In genomic region chr3:192930585-192930984, GRCh38 we compare ENCODE assay signal across 20 cellular contexts. TPM values are rescaled to one million over a fixed set of nuclear protein-coding genes. Genes with fewer than 3 reads are reported as not detected.
DNase-seq lines count a peak whose midpoint lies in the region; ATAC-seq and TF ChIP-seq lines count a peak whose summit lies in the region.
"Had no signal": no experiment of that assay in that cellular context is flagged by ENCODE, and none has a peak within 500 bp of the region (broad histone marks: within the 10 kb centered on the region; RNA-seq: fewer than 3 reads in every experiment).

No MANE protein-coding gene starts in this region.

- H3K9me3 ChIP-seq in HEK293 (ENCODE audit: control insufficient read depth, insufficient read depth, low read depth, low read length) (no peaks in the 10 kb centered on the region), RWPE2 (ENCODE audit: severe bottlenecking) (no peaks in the 10 kb centered on the region), hepatocyte (ENCODE audit: low read depth) (no peaks in the 10 kb centered on the region), WERI-Rb-1 (ENCODE audit: severe bottlenecking) (no peaks in the 10 kb centered on the region)
- H3K9me3 ChIP-seq: HAP-1 had no signal

- H3K4me1 ChIP-seq in HEK293 (ENCODE audit: control insufficient read depth, insufficient read depth, low read length) (peaks cover 23% of the 10 kb centered on the region), RWPE2 (ENCODE audit: insufficient read depth, poor library complexity, severe bottlenecking) (peaks cover 6% of the 10 kb centered on the region), hepatocyte (ENCODE audit: insufficient read depth) (peaks cover 5% of the 10 kb centered on the region)

- H3K27me3 ChIP-seq in RWPE2 (ENCODE audit: insufficient read depth, poor library complexity, severe bottlenecking) (no peaks in the 10 kb centered on the region), hepatocyte (no peaks in the 10 kb centered on the region), WERI-Rb-1 (ENCODE audit: insufficient read depth, low read depth, severe bottlenecking) (no peaks in the 10 kb centered on the region)

- CTCF ChIA-PET in HEK293 (lab: Yijun Ruan, JAX) = interaction anchor here (0.6 kb wide), 1 partner anchor 145 kb away, joined by 3 read pairs; no protein-coding TSS in a partner anchor

- no peak overlapping the region for H3K27ac ChIP-seq in HEK293 (ENCODE audit: extremely low read depth, low read depth, low read length)
- H3K27ac ChIP-seq in RWPE2 (ENCODE audit: poor library complexity, severe bottlenecking) = peak overlapping the region; percentile 38
- peak overlapping the region; percentile 53 for H3K27ac ChIP-seq in hepatocyte
- no peak overlapping the region for H3K27ac ChIP-seq in WERI-Rb-1
- H3K27ac ChIP-seq: 22Rv1 had no signal

- no peaks in the 10 kb centered on the region for H3K79me2 ChIP-seq in hepatocyte

- peak; percentile 57; the same call in 1 of the 3 replicates for ATAC-seq in RWPE2 (ENCODE audit: low read depth)
- ATAC-seq in GM18498 (IDR thresholded peaks at IDR 0.05; ENCODE audit: unreplicated experiment) = no peak
- ATAC-seq in left lobe of liver = no peak

- WGBS in hepatocyte (ENCODE audit: low lambda C conversion rate, missing lambda C conversion rate) = 83% methylated on average over 1 of the region's 1 CpG

- no peak overlapping the region for H3K4me2 ChIP-seq in hepatocyte

- H3K36me3 ChIP-seq in HEK293 (ENCODE audit: control insufficient read depth in 2 of 2, insufficient read depth in 1 of 2, low read length in 2 of 2) (no peaks in the 10 kb centered on the region), RWPE2 (ENCODE audit: low read depth) (no peaks in the 10 kb centered on the region), hepatocyte (replicated peaks; ENCODE audit: insufficient read depth, low read depth) (no peaks in the 10 kb centered on the region), WERI-Rb-1 (no peaks in the 10 kb centered on the region)
- H3K36me3 ChIP-seq: HAP-1 had no signal

- no peaks in the 10 kb centered on the region for H4K20me1 ChIP-seq in hepatocyte (ENCODE audit: insufficient read depth, poor library complexity, severe bottlenecking)

- POLR2A ChIA-PET in HEK293 (lab: Yijun Ruan, JAX) = interaction anchor here (1.4 kb wide), 1 partner anchor 13 kb away, joined by 5 read pairs; the partner anchor contains the start of gene MB21D2

- no peak for TF ChIP-seq CTCF in HEK293 (tag by site-specific recombination; IDR thresholded peaks at IDR 0.05)
- TF ChIP-seq CTCF in RWPE2 (IDR thresholded peaks at IDR 0.05; ENCODE audit: poor library complexity, severe bottlenecking) = no peak
- TF ChIP-seq CTCF in hepatocyte (IDR thresholded peaks at IDR 0.05; ENCODE audit: poor library complexity) = no peak
- TF ChIP-seq CTCF in WERI-Rb-1 (IDR thresholded peaks at IDR 0.05; ENCODE audit: low read depth, low read length) = no peak

- no peaks in the 10 kb centered on the region for H3K9me2 ChIP-seq in hepatocyte (replicated peaks; ENCODE audit: insufficient read depth)

- peak; percentile 15 for DNase-seq in DMS 273 (lab: John Stamatoyannopoulos, UW; ENCODE audit: unreplicated experiment)
- DNase-seq in DMS 273 treated with DMSO at 0.1 percent for 48 hours (lab: John Stamatoyannopoulos, UW) = no peak
- no peak for DNase-seq in RWPE2 (ENCODE audit: low spot score)
- DNase-seq in hepatocyte (ENCODE audit: low spot score) = no peak
- DNase-seq in left lobe of liver (ENCODE audit: low spot score) = no peak
- DNase-seq in WERI-Rb-1 = no peak
- DNase-seq: CD8-positive, alpha-beta memory T cell; EL; IMR-90; Karpas-422; MM.1S; NCI-H1092 treated with DMSO at 0.1 percent for 48 hours; NCI-H187; NCI-H446 treated with DMSO at 0.1 percent for 48 hours; NK-92 treated with Interleukin-12 subunit alpha and Interleukin-12 subunit beta, amount 100 ng/mL, for 24 hours; SIG-M5 had no signal

- no peak overlapping the region for H2AFZ ChIP-seq in hepatocyte

- no peak overlapping the region for H3K4me3 ChIP-seq in HEK293 (ENCODE audit: low read depth, low read length)
- H3K4me3 ChIP-seq in RWPE2 (ENCODE audit: severe bottlenecking) = no peak overlapping the region
- no peak overlapping the region for H3K4me3 ChIP-seq in hepatocyte
- no peak overlapping the region for H3K4me3 ChIP-seq in WERI-Rb-1 (ENCODE audit: low read depth, low read length)
- H3K4me3 ChIP-seq: HAP-1 had no signal

TF ChIP-seq in HEK293, 187 proteins besides CTCF, POLR2A, EP300 and RAD21:
- TF ChIP-seq ZNF302 (tag by site-specific recombination; IDR thresholded peaks at IDR 0.05; ENCODE audit: low read depth) = no peak
- TF ChIP-seq ZNF426 (tag by site-specific recombination; IDR thresholded peaks at IDR 0.05) = no peak
- peak; percentile 26; the same call in 1 of the 2 replicates for TF ChIP-seq SP7 (tag by site-specific recombination; IDR thresholded peaks at IDR 0.05)
- TF ChIP-seq, protein P1, sequence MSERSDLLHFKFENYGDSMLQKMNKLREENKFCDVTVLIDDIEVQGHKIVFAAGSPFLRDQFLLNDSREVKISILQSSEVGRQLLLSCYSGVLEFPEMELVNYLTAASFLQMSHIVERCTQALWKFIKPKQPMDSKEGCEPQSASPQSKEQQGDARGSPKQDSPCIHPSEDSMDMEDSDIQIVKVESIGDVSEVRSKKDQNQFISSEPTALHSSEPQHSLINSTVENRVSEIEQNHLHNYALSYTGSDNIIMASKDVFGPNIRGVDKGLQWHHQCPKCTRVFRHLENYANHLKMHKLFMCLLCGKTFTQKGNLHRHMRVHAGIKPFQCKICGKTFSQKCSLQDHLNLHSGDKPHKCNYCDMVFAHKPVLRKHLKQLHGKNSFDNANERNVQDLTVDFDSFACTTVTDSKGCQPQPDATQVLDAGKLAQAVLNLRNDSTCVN (tag by site-specific recombination; optimal IDR thresholded peaks at IDR 0.05) = no peak
- TF ChIP-seq, protein P2, sequence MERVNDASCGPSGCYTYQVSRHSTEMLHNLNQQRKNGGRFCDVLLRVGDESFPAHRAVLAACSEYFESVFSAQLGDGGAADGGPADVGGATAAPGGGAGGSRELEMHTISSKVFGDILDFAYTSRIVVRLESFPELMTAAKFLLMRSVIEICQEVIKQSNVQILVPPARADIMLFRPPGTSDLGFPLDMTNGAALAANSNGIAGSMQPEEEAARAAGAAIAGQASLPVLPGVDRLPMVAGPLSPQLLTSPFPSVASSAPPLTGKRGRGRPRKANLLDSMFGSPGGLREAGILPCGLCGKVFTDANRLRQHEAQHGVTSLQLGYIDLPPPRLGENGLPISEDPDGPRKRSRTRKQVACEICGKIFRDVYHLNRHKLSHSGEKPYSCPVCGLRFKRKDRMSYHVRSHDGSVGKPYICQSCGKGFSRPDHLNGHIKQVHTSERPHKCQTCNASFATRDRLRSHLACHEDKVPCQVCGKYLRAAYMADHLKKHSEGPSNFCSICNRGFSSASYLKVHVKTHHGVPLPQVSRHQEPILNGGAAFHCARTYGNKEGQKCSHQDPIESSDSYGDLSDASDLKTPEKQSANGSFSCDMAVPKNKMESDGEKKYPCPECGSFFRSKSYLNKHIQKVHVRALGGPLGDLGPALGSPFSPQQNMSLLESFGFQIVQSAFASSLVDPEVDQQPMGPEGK (tag by site-specific recombination; IDR thresholded peaks at IDR 0.05) = no peak
- no peak for TF ChIP-seq ZEB2 (tag by site-specific recombination; IDR thresholded peaks at IDR 0.05)
- no peak for TF ChIP-seq ZNF366 (tag by site-specific recombination; conservative IDR thresholded peaks at IDR 0.05)
- TF ChIP-seq ZFP69B (tag by site-specific recombination; IDR thresholded peaks at IDR 0.05) = no peak
- TF ChIP-seq WT1 (tag by site-specific recombination; IDR thresholded peaks at IDR 0.05) = peak; percentile 27; the same call in 1 of the 2 replicates

RNA-seq across cellular contexts. Expression of gene MB21D2, which starts 12.9 kb away (rescaled TPM):
- total RNA-seq in hepatocyte (22.1 and 23.0 TPM in 2 replicates), left lobe of liver (0.23 TPM)
- 7.6 and 9.1 TPM in 2 replicates for polyA plus RNA-seq in hepatocyte

Comparison
In these comparisons a context has a peak if more than half of its experiments do, and no peak if none do; other contexts are left out.
1. H3K27ac ChIP-seq: peak in RWPE2 (single experiment) and hepatocyte (single experiment); none in HEK293 (single experiment) and WERI-Rb-1 (single experiment).
2. RNA of gene MB21D2, which starts 12.9 kb away (total RNA-seq): 22.1 to 23.0 TPM in hepatocyte; 0.23 TPM in left lobe of liver (single experiment); every median in the first group is over 10 times any median in the second.